Comparison of ENCODE assay signal across 21 cellular contexts in genomic region chr22:22403771-22404170, GRCh38.
A peak's percentile ranks its signal among the peaks of the same experiment; 100 is the strongest.
DNase-seq lines count a peak whose midpoint lies in the region; ATAC-seq, FAIRE-seq and TF ChIP-seq lines count a peak whose summit lies in the region.
"Had no signal": no experiment of that assay in that cellular context is flagged by ENCODE, and none has a peak within 500 bp of the region (broad histone marks: within the 10 kb centered on the region; RNA-seq: fewer than 3 reads in every experiment).

No MANE protein-coding gene starts in this region.

- ATAC-seq in A549 (peak; percentile 49 to 73; a peak in 4 of 6 replicates), GM12878 (peak; percentile 43; the same call in 1 of the 3 replicates), T-cell (replicated peaks in 1 of 4) (no peak)
- ATAC-seq: body of pancreas; naive thymus-derived CD8-positive, alpha-beta T cell; pancreas had no signal

- H3K27ac ChIP-seq in A549 (no peak overlapping the region), GM12878 (ENCODE audit: control insufficient read depth, insufficient read depth) (no peak overlapping the region), stomach (no peak overlapping the region)
- H3K27ac ChIP-seq: body of pancreas, pancreas, right lobe of liver, SJCRH30 had no signal

- TF ChIP-seq RAD21 in A549 (conservative IDR thresholded peaks at IDR 0.05 in 1 of 2, IDR thresholded peaks at IDR 0.05 in 1 of 2) (no peak), GM12878 (IDR thresholded peaks at IDR 0.05; ENCODE audit: insufficient read depth, low read depth, low read length) (no peak)

- H3K9me3 Mint-ChIP-seq in T-cell, result no peaks in the 10 kb centered on the region
- H3K9me3 Mint-ChIP-seq: activated naive CD8-positive, alpha-beta T cell treated with anti-CD3 and anti-CD28 coated beads, Interleukin-2, amount 10 ng/mL, durations not matched to agents 7 days and 5 days; activated T-helper 1 cell treated with anti-CD3 and anti-CD28 coated beads, Interleukin-12 subunit alpha, Interleukin-12 subunit beta, Interleukin-2, Interleukin-4 antibody, amounts not matched to agents 30 ng/mL and 10 ng/mL and 1 ng/mL, durations not matched to agents 14 hours and 24 hours and 36 hours; CD4-positive, alpha-beta T cell; naive thymus-derived CD8-positive, alpha-beta T cell had no signal

- H3K9ac ChIP-seq in GM12878 (ENCODE audit: control insufficient read depth, insufficient read depth, low read length), result no peak overlapping the region

- FAIRE-seq in A549 (lab: Jason Lieb, UNC), result no peak
- no peak for FAIRE-seq in GM12878 (lab: Jason Lieb, UNC)
- FAIRE-seq: endometrium, keratinocyte, pancreas had no signal

- H3K36me3 ChIP-seq in GM12878 (ENCODE audit: control insufficient read depth in 2 of 2, insufficient read depth in 2 of 2, low read length in 1 of 2) (no peaks in the 10 kb centered on the region), stomach (no peaks in the 10 kb centered on the region)
- H3K36me3 ChIP-seq: pancreas, right lobe of liver, SJCRH30 had no signal

- 43% methylated on average over 3 of the region's 4 CpGs for WGBS in A549 (ENCODE audit: missing lambda C conversion rate)
- WGBS in GM12878 (ENCODE audit: insufficient coverage, insufficient replicate concordance, low lambda C conversion rate, missing lambda C conversion rate), result 18% methylated on average over 4 of the region's 4 CpGs
- 63 to 91% (median 77%) methylated on average over 3 to 4 of the region's 4 CpGs for WGBS in stomach, 5 donors

- H3K4me3 Mint-ChIP-seq in T-cell, result no peak overlapping the region
- H3K4me3 Mint-ChIP-seq: activated naive CD8-positive, alpha-beta T cell treated with anti-CD3 and anti-CD28 coated beads, Interleukin-2, amount 10 ng/mL, durations not matched to agents 7 days and 5 days; activated T-helper 1 cell treated with anti-CD3 and anti-CD28 coated beads, Interleukin-12 subunit alpha, Interleukin-12 subunit beta, Interleukin-2, Interleukin-4 antibody, amounts not matched to agents 30 ng/mL and 10 ng/mL and 1 ng/mL, durations not matched to agents 14 hours and 24 hours and 36 hours; CD4-positive, alpha-beta T cell; naive thymus-derived CD8-positive, alpha-beta T cell had no signal

- no peak overlapping the region for H3K27ac Mint-ChIP-seq in T-cell
- H3K27ac Mint-ChIP-seq: activated naive CD8-positive, alpha-beta T cell treated with anti-CD3 and anti-CD28 coated beads, Interleukin-2, amount 10 ng/mL, durations not matched to agents 7 days and 5 days; activated T-helper 1 cell treated with anti-CD3 and anti-CD28 coated beads, Interleukin-12 subunit alpha, Interleukin-12 subunit beta, Interleukin-2, Interleukin-4 antibody, amounts not matched to agents 30 ng/mL and 10 ng/mL and 1 ng/mL, durations not matched to agents 14 hours and 24 hours and 36 hours; CD4-positive, alpha-beta T cell; naive thymus-derived CD8-positive, alpha-beta T cell had no signal

- H2AFZ ChIP-seq in GM12878 (ENCODE audit: control insufficient read depth, low read depth, low read length), result no peak overlapping the region

- H3K36me3 Mint-ChIP-seq in T-cell, result no peaks in the 10 kb centered on the region
- H3K36me3 Mint-ChIP-seq: activated naive CD8-positive, alpha-beta T cell treated with anti-CD3 and anti-CD28 coated beads, Interleukin-2, amount 10 ng/mL, durations not matched to agents 7 days and 5 days had no signal

- TF ChIP-seq EP300 in A549 (IDR thresholded peaks at IDR 0.05) (no peak), GM12878 (IDR thresholded peaks at IDR 0.05; ENCODE audit: borderline replicate concordance in 1 of 2, control insufficient read depth in 1 of 2, low read depth in 2 of 2, low read length in 2 of 2) (no peak), stomach (IDR thresholded peaks at IDR 0.05) (no peak)

- POLR2A ChIA-PET in A549 (lab: Yijun Ruan, JAX) (no interaction called here), GM12878 (lab: Charles Lee) (no interaction called here), T-cell (lab: Charles Lee) (no interaction called here)

- H3K4me2 ChIP-seq in A549 (no peak overlapping the region), GM12878 (ENCODE audit: control insufficient read depth, insufficient read depth) (no peak overlapping the region)

- SMC1A ChIA-PET in GM12878 (lab: Charles Lee; ENCODE audit: uncharacterized antibody, unreplicated experiment), result interaction anchor here (1.1 kb wide), 1 partner anchor 19 kb away, joined by 4 read pairs; no protein-coding TSS in a partner anchor

- intact Hi-C loops in GM12878 (cut with micrococcal nuclease; ENCODE audit: unreplicated experiment), result no loop called here
- intact Hi-C loops in stomach (cut with DNase I; ENCODE audit: low total_unique reads), result no loop called here

- H3K9me3 ChIP-seq in A549 (no peaks in the 10 kb centered on the region), GM12878 (replicated peaks; ENCODE audit: control insufficient read depth, insufficient read depth, low read length) (no peaks in the 10 kb centered on the region), stomach (no peaks in the 10 kb centered on the region)
- H3K9me3 ChIP-seq: body of pancreas, pancreas, right lobe of liver, SJCRH30 had no signal

- CTCF ChIA-PET in A549 (lab: Yijun Ruan, JAX), result interaction anchor here (1.3 kb wide), 1 partner anchor 19 kb away, joined by 4 read pairs; no protein-coding TSS in a partner anchor
- CTCF ChIA-PET in GM12878 (lab: Yijun Ruan, JAX), result interaction anchor here (0.6 to 3.3 kb wide), 2 partner anchors 19 to 433 kb away, joined by 3 to 10 read pairs; no protein-coding TSS in a partner anchor
- CTCF ChIA-PET in T-cell (lab: Charles Lee), result interaction anchor here in 1 of 2 donors (0.6 kb wide), 1 partner anchor 83 kb away, joined by 3 read pairs; no protein-coding TSS in a partner anchor

- no peak overlapping the region for H3K4me3 ChIP-seq in A549
- H3K4me3 ChIP-seq in GM12878, result no peak overlapping the region
- no peak overlapping the region for H3K4me3 ChIP-seq in stomach
- H3K4me3 ChIP-seq: body of pancreas, pancreas, right lobe of liver, SJCRH30 had no signal

- TF ChIP-seq POLR2A in A549 (IDR thresholded peaks at IDR 0.05; ENCODE audit: low read length) (no peak), GM12878 (IDR thresholded peaks at IDR 0.05; ENCODE audit: low read depth, low read length) (no peak), stomach (IDR thresholded peaks at IDR 0.05) (no peak)

- TF ChIP-seq CTCF in A549 (IDR thresholded peaks at IDR 0.05), result no peak
- peak; percentile 16 for TF ChIP-seq CTCF in GM13977 (IDR thresholded peaks at IDR 0.05; ENCODE audit: extremely low read depth, insufficient read depth, missing control alignments)
- TF ChIP-seq CTCF in GM12878 (IDR thresholded peaks at IDR 0.05 in 2 of 3, conservative IDR thresholded peaks at IDR 0.05 in 1 of 3; ENCODE audit: control insufficient read depth in 2 of 3, extremely low read depth in 1 of 3, insufficient read depth in 1 of 3, low read depth in 3 of 3, low read length in 3 of 3), result no peak
- TF ChIP-seq CTCF in stomach (IDR thresholded peaks at IDR 0.05), result no peak

- H3K79me2 ChIP-seq in GM12878 (ENCODE audit: control insufficient read depth, insufficient read depth, low read length), result no peaks in the 10 kb centered on the region

- no peaks in the 10 kb centered on the region for H3K4me1 Mint-ChIP-seq in T-cell
- H3K4me1 Mint-ChIP-seq: activated naive CD8-positive, alpha-beta T cell treated with anti-CD3 and anti-CD28 coated beads, Interleukin-2, amount 10 ng/mL, durations not matched to agents 7 days and 5 days had no signal

- in situ Hi-C loops in GM13977 (cut with MboI; ENCODE audit: low pct_unique_long_range_greater_than_20kb, low sequenced_read_pairs, unreplicated experiment) (loop anchor here (10.0 kb wide), 1 partner anchor 721 kb away; no protein-coding TSS in a partner anchor), GM12878 (cut with MboI) (no loop called here)

- peaks cover 11 to 32% of the 10 kb centered on the region in 2 donors for H3K27me3 Mint-ChIP-seq in T-cell

- no peaks in the 10 kb centered on the region for H3K4me1 ChIP-seq in A549
- H3K4me1 ChIP-seq in GM12878 (ENCODE audit: control insufficient read depth, insufficient read depth, low read length), result no peaks in the 10 kb centered on the region; the same call in 1 of the 2 replicates
- H3K4me1 ChIP-seq in stomach, result no peaks in the 10 kb centered on the region
- H3K4me1 ChIP-seq: body of pancreas, pancreas, right lobe of liver, SJCRH30 had no signal

- RAD21 ChIA-PET in GM12878 (lab: Charles Lee; ENCODE audit: unreplicated experiment), result no interaction called here

- DNase-seq in A549 (ENCODE audit: low read depth in 1 of 2, low spot score in 1 of 2), result peak in 1 of 2 experiments; percentile 6
- no peak for DNase-seq in GM13977 (ENCODE audit: low spot score)
- no peak for DNase-seq in GM12878 (ENCODE audit: low read depth, low spot score)
- DNase-seq in mesenteric fat pad (ENCODE audit: low spot score), result peak; percentile 49
- DNase-seq in superior temporal gyrus (ENCODE audit: extremely low spot score), result no peak
- DNase-seq in T-cell, result no peak
- no peak for DNase-seq in NCI-H748 treated with DMSO at 0.1 percent for 48 hours (lab: John Stamatoyannopoulos, UW)
- DNase-seq in stomach, result no peak
- DNase-seq: activated naive CD8-positive, alpha-beta T cell treated with anti-CD3 and anti-CD28 coated beads, Interleukin-2, amount 10 ng/mL, durations not matched to agents 7 days and 5 days; body of pancreas; CD4-positive, alpha-beta T cell; hippocampal formation; naive thymus-derived CD8-positive, alpha-beta T cell; NCI-H524 treated with DMSO at 0.1 percent for 48 hours; pancreas; right lobe of liver; SJCRH30; stimulated activated naive CD4-positive, alpha-beta T cell treated with Interleukin-2 at 50 U/mL for 16 hours had no signal

- H3K27me3 ChIP-seq in GM12878 (replicated peaks in 1 of 2; ENCODE audit: control insufficient read depth in 2 of 2, insufficient read depth in 2 of 2, low read length in 1 of 2) (no peaks in the 10 kb centered on the region), stomach (peaks cover 0 to 7% (median 0%) of the 10 kb centered on the region in 3 donors)
- H3K27me3 ChIP-seq: body of pancreas, pancreas, right lobe of liver, SJCRH30 had no signal

- no TSS peak for BruUV-seq in GM12878 (replicated peaks; lab: Mats Ljungman, UMichigan)

- no peaks in the 10 kb centered on the region for H4K20me1 ChIP-seq in GM12878 (ENCODE audit: control insufficient read depth, insufficient read depth)

TF ChIP-seq in A549, 52 proteins besides CTCF, POLR2A, EP300 and RAD21 (continues in another document):
- TF ChIP-seq CBX2 (IDR thresholded peaks at IDR 0.05; ENCODE audit: borderline replicate concordance, low read depth), result no peak
- no peak for TF ChIP-seq EHMT2 (IDR thresholded peaks at IDR 0.05; ENCODE audit: low read depth)
- no peak for TF ChIP-seq CHD4 (IDR thresholded peaks at IDR 0.05; ENCODE audit: borderline replicate concordance)
- no peak for TF ChIP-seq MYC (IDR thresholded peaks at IDR 0.05; ENCODE audit: borderline replicate concordance, low read length)
- TF ChIP-seq TFCP2L1 (CRISPR knock-in tag; IDR thresholded peaks at IDR 0.05), result no peak

Comparison
In these comparisons a context has a peak if more than half of its experiments do, and no peak if none do; other contexts are left out.
1. ATAC-seq: peak in A549 (2 of 2) and GM12878 (single experiment); none in T-cell (0 of 4).